In the genomic region with DNA sequence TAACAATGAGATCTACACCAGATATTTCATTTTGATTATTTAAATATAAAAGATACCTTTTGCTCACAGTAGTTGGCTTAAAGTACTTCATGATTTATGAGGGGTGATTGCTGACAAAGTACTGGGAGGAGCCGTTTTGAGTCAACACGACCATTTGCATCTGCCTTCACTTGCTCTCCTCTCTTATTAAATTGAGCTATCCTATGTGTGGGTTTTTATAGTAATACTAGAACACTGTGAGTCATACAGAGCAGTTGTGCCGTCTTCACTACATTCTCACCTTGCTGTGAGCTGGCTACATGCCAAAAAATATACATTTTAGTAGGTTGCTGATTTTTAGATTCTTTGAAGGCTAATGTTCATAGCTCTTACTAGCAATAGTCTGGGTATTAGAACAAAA, we compare ENCODE assay signal across 9 cellular contexts.
DNase-seq lines count a peak whose midpoint lies in the region; ATAC-seq lines count a peak whose summit lies in the region.
"Had no signal": no experiment of that assay in that cellular context is flagged by ENCODE, and none has a peak within 500 bp of the region (broad histone marks: within the 10 kb centered on the region; RNA-seq: fewer than 3 reads in every experiment).

No MANE protein-coding gene starts in this region.

- peaks cover 0 to 4% (median 0%) of the 10 kb centered on the region in 5 donors for H3K36me3 Mint-ChIP-seq in naive thymus-derived CD4-positive, alpha-beta T cell

- H3K9me3 ChIP-seq in naive thymus-derived CD4-positive, alpha-beta T cell (ENCODE audit: control insufficient read depth in 2 of 3, low read length in 3 of 3): no peaks in the 10 kb centered on the region

- intact Hi-C loops in naive thymus-derived CD4-positive, alpha-beta T cell (cut with micrococcal nuclease): loop anchor here in 1 of 2 donors (10.0 kb wide), 1 partner anchor 677 kb away; no protein-coding TSS in a partner anchor

- POLR2A ChIA-PET in naive thymus-derived CD4-positive, alpha-beta T cell (lab: Charles Lee): no interaction called here

- DNase-seq in activated CD4-positive, alpha-beta T cell treated with anti-CD3 and anti-CD28 coated beads, Interleukin-2, amount 50 U/mL, for 48 hours: peak; percentile 1 to 10
- DNase-seq in activated CD4-positive, alpha-beta T cell treated with anti-CD3 and anti-CD28 coated beads for 1 hour: no peak
- DNase-seq in NCI-H748 (lab: John Stamatoyannopoulos, UW; ENCODE audit: unreplicated experiment): peak; percentile 90
- DNase-seq in renal cortical epithelial cell (ENCODE audit: low read depth): peak; percentile 40
- DNase-seq in AG20443 (ENCODE audit: low spot score): no peak
- DNase-seq in naive thymus-derived CD4-positive, alpha-beta T cell: no peak
- no peak for DNase-seq in dedifferentiated amniotic fluid mesenchymal stem cell (ENCODE audit: extremely low spot score)

- H3K36me3 ChIP-seq in naive thymus-derived CD4-positive, alpha-beta T cell (ENCODE audit: control insufficient read depth in 2 of 3, insufficient read depth in 3 of 3, low read length in 3 of 3): no peaks in the 10 kb centered on the region

- H3K27me3 ChIP-seq in naive thymus-derived CD4-positive, alpha-beta T cell (ENCODE audit: control insufficient read depth in 2 of 2, insufficient read depth in 2 of 2, low read length in 2 of 2): no peaks in the 10 kb centered on the region

- H3K27me3 Mint-ChIP-seq in naive thymus-derived CD4-positive, alpha-beta T cell: no peaks in the 10 kb centered on the region
- H3K27me3 Mint-ChIP-seq: IgD-negative memory B cell had no signal

- H3K27ac Mint-ChIP-seq in naive thymus-derived CD4-positive, alpha-beta T cell: no peak overlapping the region
- H3K27ac Mint-ChIP-seq: IgD-negative memory B cell had no signal

- peak; percentile 79 for ATAC-seq in HG03039 (IDR thresholded peaks at IDR 0.05; ENCODE audit: unreplicated experiment)
- no peak for ATAC-seq in naive thymus-derived CD4-positive, alpha-beta T cell

- peaks cover 0 to 13% (median 4%) of the 10 kb centered on the region in 7 donors for H3K4me1 Mint-ChIP-seq in naive thymus-derived CD4-positive, alpha-beta T cell

- H3K9me3 Mint-ChIP-seq in naive thymus-derived CD4-positive, alpha-beta T cell: no peaks in the 10 kb centered on the region
- H3K9me3 Mint-ChIP-seq: IgD-negative memory B cell had no signal

- H3K4me3 Mint-ChIP-seq in naive thymus-derived CD4-positive, alpha-beta T cell: no peak overlapping the region
- H3K4me3 Mint-ChIP-seq: IgD-negative memory B cell had no signal

- H3K27ac ChIP-seq in naive thymus-derived CD4-positive, alpha-beta T cell (ENCODE audit: low read depth, low read length): no peak overlapping the region

- H3K4me1 ChIP-seq in naive thymus-derived CD4-positive, alpha-beta T cell (ENCODE audit: control insufficient read depth in 2 of 2, insufficient read depth in 2 of 2, low read length in 2 of 2): no peaks in the 10 kb centered on the region

- CTCF ChIA-PET in naive thymus-derived CD4-positive, alpha-beta T cell (lab: Charles Lee): interaction anchor here (0.9 to 1.2 kb wide), 2 partner anchors 10 to 14 kb away, joined by 4 to 5 read pairs; no protein-coding TSS in a partner anchor

- H3K4me3 ChIP-seq in naive thymus-derived CD4-positive, alpha-beta T cell (ENCODE audit: low read length): no peak overlapping the region

Comparison
In these comparisons a context has a peak if more than half of its experiments do, and no peak if none do; other contexts are left out.
1. DNase-seq: peak in activated CD4-positive, alpha-beta T cell treated with anti-CD3 and anti-CD28 coated beads, Interleukin-2, amount 50 U/mL, for 48 hours (2 of 2), NCI-H748 (single experiment) and renal cortical epithelial cell (single experiment); none in activated CD4-positive, alpha-beta T cell treated with anti-CD3 and anti-CD28 coated beads for 1 hour (single experiment), AG20443 (single experiment), naive thymus-derived CD4-positive, alpha-beta T cell (0 of 9) and dedifferentiated amniotic fluid mesenchymal stem cell (single experiment).